In genomic region chr15:33234019-33234418, GRCh38 we compare ENCODE assay signal across 9 cellular contexts. TPM values are rescaled to one million over a fixed set of nuclear protein-coding genes. Genes with fewer than 3 reads are reported as not detected.
A peak's percentile ranks its signal among the peaks of the same experiment; 100 is the strongest.
DNase-seq lines count a peak whose midpoint lies in the region; ATAC-seq and TF ChIP-seq lines count a peak whose summit lies in the region.
"Had no signal": no experiment of that assay in that cellular context is flagged by ENCODE, and none has a peak within 500 bp of the region (broad histone marks: within the 10 kb centered on the region; RNA-seq: fewer than 3 reads in every experiment).

No MANE protein-coding gene starts in this region.

- H2BK5ac ChIP-seq in mesenchymal stem cell (ENCODE audit: low read depth, low read length, poor library complexity, severe bottlenecking), result no peak overlapping the region

- in situ Hi-C loops in astrocyte of the cerebellum (cut with HindIII; ENCODE audit: low sequenced_read_pairs), result loop anchor here (25.0 kb wide), 1 partner anchor 453 kb away; no protein-coding TSS in a partner anchor

- H2BK120ac ChIP-seq in mesenchymal stem cell (ENCODE audit: low read depth, low read length), result no peak overlapping the region

- H3K4ac ChIP-seq in mesenchymal stem cell (ENCODE audit: low read depth in 1 of 2, low read length in 2 of 2), result no peak overlapping the region

- TF ChIP-seq CTCF in astrocyte of the cerebellum (IDR thresholded peaks at IDR 0.05; ENCODE audit: low read depth, low read length, missing control alignments), result peak; percentile 68

- no peak overlapping the region for H2AFZ ChIP-seq in mesenchymal stem cell (ENCODE audit: low read depth, low read length)

- no peaks in the 10 kb centered on the region for H3K79me1 ChIP-seq in mesenchymal stem cell (replicated peaks; ENCODE audit: low read length, poor library complexity, severe bottlenecking)

- no peak overlapping the region for H4K91ac ChIP-seq in mesenchymal stem cell (ENCODE audit: low read length)

- no peak overlapping the region for H3K27ac ChIP-seq in mesenchymal stem cell (ENCODE audit: low read length, poor library complexity, severe bottlenecking)
- H3K27ac ChIP-seq: neutrophil had no signal

- no peaks in the 10 kb centered on the region for H3K9me3 ChIP-seq in mesenchymal stem cell (ENCODE audit: control insufficient read depth, low read length)
- H3K9me3 ChIP-seq: neutrophil had no signal

- H3K4me3 ChIP-seq in astrocyte of the cerebellum (ENCODE audit: low read depth, low read length) (no peak overlapping the region), mesenchymal stem cell (ENCODE audit: insufficient read depth in 1 of 2, low read depth in 1 of 2, low read length in 2 of 2) (no peak overlapping the region)

- peaks cover 1% of the 10 kb centered on the region for H3K4me1 ChIP-seq in mesenchymal stem cell (ENCODE audit: control insufficient read depth, insufficient read depth, low read depth, low read length)

- no peak overlapping the region for H2BK15ac ChIP-seq in mesenchymal stem cell (ENCODE audit: low read depth, poor library complexity, severe bottlenecking)

- H4K8ac ChIP-seq in mesenchymal stem cell (ENCODE audit: low read length), result no peak overlapping the region

- H3K14ac ChIP-seq in mesenchymal stem cell (ENCODE audit: low read length in 2 of 2), result no peak overlapping the region

- H2BK12ac ChIP-seq in mesenchymal stem cell (ENCODE audit: low read length in 2 of 2), result no peak overlapping the region

- H2AK5ac ChIP-seq in mesenchymal stem cell (ENCODE audit: low read length, severe bottlenecking), result no peak overlapping the region

- DNase-seq in DMS 273 (lab: John Stamatoyannopoulos, UW; ENCODE audit: unreplicated experiment) (peak; percentile 63), DMS 273 treated with DMSO at 0.1 percent for 48 hours (lab: John Stamatoyannopoulos, UW) (no peak), M059J (ENCODE audit: low read depth) (peak; percentile 68), astrocyte of the cerebellum (ENCODE audit: low read depth) (peak; percentile 51), mesenchymal stem cell (peak; percentile 60)
- no peak for DNase-seq in stimulated activated CD4-positive, alpha-beta T cell treated with anti-CD3 and anti-CD28 coated beads, Interleukin-15, amount 100 ng/mL, for 24 hours
- no peak for DNase-seq in activated naive CD4-positive, alpha-beta T cell (lab: John Stamatoyannopoulos, UW)

- H3K4me2 ChIP-seq in mesenchymal stem cell (ENCODE audit: low read length, poor library complexity, severe bottlenecking), result no peak overlapping the region

- no peak overlapping the region for H3K23ac ChIP-seq in mesenchymal stem cell (ENCODE audit: low read length in 2 of 2)

- 41% methylated on average over 2 of the region's 4 CpGs for WGBS in mesenchymal stem cell

- H3K18ac ChIP-seq in mesenchymal stem cell (ENCODE audit: low read depth in 1 of 2, low read length in 2 of 2), result no peak overlapping the region

- no peak for ATAC-seq in GM18498 (IDR thresholded peaks at IDR 0.05; ENCODE audit: unreplicated experiment)

- H3K9ac ChIP-seq in mesenchymal stem cell (ENCODE audit: low read length), result no peak overlapping the region

- peaks cover 11 to 21% of the 10 kb centered on the region in 2 experiments for H3K27me3 ChIP-seq in mesenchymal stem cell (ENCODE audit: control insufficient read depth in 1 of 2, insufficient read depth in 1 of 2, low read length in 2 of 2)

- no peaks in the 10 kb centered on the region for H3K36me3 ChIP-seq in mesenchymal stem cell (ENCODE audit: control insufficient read depth in 1 of 2, insufficient read depth in 2 of 2, low read depth in 1 of 2, low read length in 2 of 2)
- H3K36me3 ChIP-seq: neutrophil had no signal

RNA-seq across cellular contexts. Expression of gene FMN1, which starts 39.5 kb away (rescaled TPM):
- total RNA-seq in M059J (2014; rRNA removed; shearing (Covaris generic)), result 5.3 and 7.7 TPM in 2 replicates
- 0.22 TPM for polyA plus RNA-seq in mesenchymal stem cell (2013, experiment 1 of 2)
- 0.33 TPM for polyA plus RNA-seq in mesenchymal stem cell (2013, experiment 2 of 2)

Comparison
In these comparisons a context has a peak if more than half of its experiments do, and no peak if none do; other contexts are left out.
1. DNase-seq: peak in DMS 273 (single experiment), M059J (single experiment), astrocyte of the cerebellum (single experiment) and mesenchymal stem cell (single experiment); none in DMS 273 treated with DMSO at 0.1 percent for 48 hours (single experiment), stimulated activated CD4-positive, alpha-beta T cell treated with anti-CD3 and anti-CD28 coated beads, Interleukin-15, amount 100 ng/mL, for 24 hours (single experiment) and activated naive CD4-positive, alpha-beta T cell (0 of 4).